In the genomic region with DNA sequence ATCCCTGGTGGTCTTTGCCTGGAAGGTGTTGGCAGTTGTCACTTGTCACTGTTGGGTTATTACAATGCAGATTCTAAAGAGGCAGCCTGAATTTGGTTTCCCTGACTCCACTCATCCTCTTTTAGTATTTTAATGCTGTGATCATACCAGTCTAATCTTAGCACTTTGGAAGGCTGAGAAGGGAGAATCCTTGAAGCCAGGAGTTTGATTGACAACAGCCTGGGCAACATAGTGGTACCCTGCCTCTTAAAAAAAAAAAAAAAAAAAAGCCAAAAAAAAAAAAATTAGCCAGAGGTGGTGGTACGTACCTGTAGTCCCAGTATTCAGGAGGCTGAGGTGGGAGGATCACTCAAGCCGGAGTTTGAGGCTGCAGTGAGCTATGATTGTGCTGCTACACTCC, we compare ENCODE assay signal across 29 cellular contexts. TPM values are rescaled to one million over a fixed set of nuclear protein-coding genes. Genes with fewer than 3 reads are reported as not detected.
"Had no signal": no experiment of that assay in that cellular context is flagged by ENCODE, and none has a peak within 500 bp of the region (broad histone marks: within the 10 kb centered on the region; RNA-seq: fewer than 3 reads in every experiment).

No MANE protein-coding gene starts in this region.

- H3K27ac ChIP-seq: colonic mucosa, epithelial cell of prostate, esophagus squamous epithelium, gastroesophageal sphincter, WERI-Rb-1 had no signal

- DNase-seq: activated B cell treated with CpG ODN at 0.5 μM for 24 hours; activated CD4-positive, alpha-beta T cell treated with anti-CD3 and anti-CD28 coated beads for 48 hours; activated CD4-positive, alpha-beta T cell treated with anti-CD3 and anti-CD28 coated beads, Interleukin-2, amount 50 U/mL, for 1 hour; activated CD4-positive, alpha-beta T cell treated with anti-CD3 and anti-CD28 coated beads, Interleukin-2, amount 50 U/mL, for 48 hours; activated CD8-positive, alpha-beta memory T cell treated with anti-CD3 and anti-CD28 coated beads for 24 hours; activated CD8-positive, alpha-beta T cell treated with anti-CD3 and anti-CD28 coated beads for 36 hours; activated effector memory CD4-positive, alpha-beta T cell treated with anti-CD3 and anti-CD28 coated beads, Interleukin-2, amount 50 U/mL, for 16 hours; activated naive CD4-positive, alpha-beta T cell treated with anti-CD3 and anti-CD28 coated beads for 36 hours; activated naive CD8-positive, alpha-beta T cell treated with anti-CD3 and anti-CD28 coated beads for 36 hours; activated naive CD8-positive, alpha-beta T cell treated with anti-CD3 and anti-CD28 coated beads, Interleukin-2, amount 50 U/mL, for 24 hours; activated T-cell treated with anti-CD3 and anti-CD28 coated beads, Interleukin-2, amount 50 U/mL, for 4 hours; amygdala; aorta; body of pancreas; central memory CD4-positive, alpha-beta T cell; cerebellar nuclear complex; colonic mucosa; effector CD8-positive, alpha-beta T cell; esophagus squamous epithelium; foreskin melanocyte; T-helper 1 cell; T-helper 17 cell; T1000; WERI-Rb-1 had no signal

- H3K4me3 ChIP-seq: adrenal gland, body of pancreas, colonic mucosa, esophagus squamous epithelium, gastroesophageal sphincter had no signal

- H3K4me1 ChIP-seq: colonic mucosa, esophagus squamous epithelium had no signal

- H3K9me3 ChIP-seq: adrenal gland, body of pancreas, colonic mucosa, esophagus squamous epithelium, gastroesophageal sphincter had no signal

- H3K27me3 ChIP-seq: adrenal gland, body of pancreas, colonic mucosa, esophagus squamous epithelium, gastroesophageal sphincter had no signal

- FAIRE-seq: endometrium had no signal

- ATAC-seq: activated CD4-positive, CD25-positive, alpha-beta regulatory T cell treated with anti-CD3 and anti-CD28 coated beads, Interleukin-2, amount 50 U/mL, for 24 hours; activated CD8-positive, alpha-beta T cell treated with anti-CD3 and anti-CD28 coated beads for 36 hours; activated naive CD8-positive, alpha-beta T cell treated with anti-CD3 and anti-CD28 coated beads, Interleukin-2, amount 50 U/mL, for 24 hours; activated T-cell treated with anti-CD3 and anti-CD28 coated beads, Interleukin-2, amount 50 U/mL, for 4 hours; gastroesophageal sphincter; T-helper 17 cell had no signal

- H3K36me3 ChIP-seq: adrenal gland, colonic mucosa, esophagus squamous epithelium, gastroesophageal sphincter, WERI-Rb-1 had no signal

RNA-seq across cellular contexts. Expression of gene GIPC2, which starts 7.7 kb away (rescaled TPM):
- total RNA-seq: activated B cell treated with CpG ODN at 0.5 μM for 24 hours had no signal
